In genomic region chr19:23758187-23759074, GRCh38 we compare ENCODE assay signal across 8 cellular contexts. TPM values are rescaled to one million over a fixed set of nuclear protein-coding genes. Genes with fewer than 3 reads are reported as not detected.
A peak's percentile ranks its signal among the peaks of the same experiment; 100 is the strongest.
DNase-seq lines count a peak whose midpoint lies in the region; FAIRE-seq and TF ChIP-seq lines count a peak whose summit lies in the region.

Gene ZNF681, minus strand, starts transcription at chr19:23758891. Its CDS starts 142 bp downstream, at chr19:23758749.

- no peak for TF ChIP-seq CTCF in GM10266 (IDR thresholded peaks at IDR 0.05; ENCODE audit: control insufficient read depth, insufficient read depth, low read depth, missing control alignments)
- peak; percentile 56 for TF ChIP-seq CTCF in HFFc6 (IDR thresholded peaks at IDR 0.05)
- TF ChIP-seq CTCF in WI38 (IDR thresholded peaks at IDR 0.05; ENCODE audit: low read depth, low read length), result no peak

- peak within 1 kb of the TSS; percentile 88 for H3K27ac Mint-ChIP-seq in HFFc6

- H3K9me3 Mint-ChIP-seq in HFFc6, result peaks cover 28% of the 10 kb centered on the region

- peaks cover 29% of the 10 kb centered on the region for H3K36me3 Mint-ChIP-seq in HFFc6 (ENCODE audit: low read depth)

- H3K4me1 Mint-ChIP-seq in HFFc6 (ENCODE audit: low read depth), result peaks cover 9% of the 10 kb centered on the region; the same call in 1 of the 2 replicates

- H3K4me3 Mint-ChIP-seq in HFFc6, result peak within 1 kb of the TSS; percentile 93

- H3K4me3 ChIP-seq in WI38 (ENCODE audit: low read depth, low read length), result peak within 1 kb of the TSS; percentile 62

- peak; percentile 95 for FAIRE-seq in islet of Langerhans (lab: Jason Lieb, UNC)

- DNase-seq in GM10266 (ENCODE audit: extremely low spot score) (peak; percentile 65), HFFc6 (peak; percentile 86), NCI-H1436 treated with DMSO at 0.1 percent for 48 hours (lab: John Stamatoyannopoulos, UW) (peak; percentile 50), amniotic stem cell (lab: John Stamatoyannopoulos, UW) (no peak)
- DNase-seq in central memory CD4-positive, alpha-beta T cell, result peak; percentile 90
- peak; percentile 79 to 80 (median 80) for DNase-seq in stimulated activated CD4-positive, alpha-beta T cell treated with anti-CD3 and anti-CD28 coated beads, Interleukin-12 subunit alpha, Interleukin-12 subunit beta, amount 100 ng/mL, for 48 hours (ENCODE audit: low read depth in 2 of 3, low spot score in 1 of 3)

- H3K27me3 Mint-ChIP-seq in HFFc6 (ENCODE audit: insufficient read depth), result peaks cover 2% of the 10 kb centered on the region; the same call in 1 of the 2 replicates

RNA-seq across cellular contexts. Expression of gene ZNF681, which starts in this region (rescaled TPM):
- total RNA-seq in HFFc6 (2021; fragmentation: NEBNext Ultra II Directional; extraction: Animal tissue kit (Norgen Biotek cat#: 25700)), result 1 to 10 TPM in 5 of 6 experiments, under 1 TPM in 1; 0.45 to 1.9 (median 1.4) TPM
